In the genomic region with DNA sequence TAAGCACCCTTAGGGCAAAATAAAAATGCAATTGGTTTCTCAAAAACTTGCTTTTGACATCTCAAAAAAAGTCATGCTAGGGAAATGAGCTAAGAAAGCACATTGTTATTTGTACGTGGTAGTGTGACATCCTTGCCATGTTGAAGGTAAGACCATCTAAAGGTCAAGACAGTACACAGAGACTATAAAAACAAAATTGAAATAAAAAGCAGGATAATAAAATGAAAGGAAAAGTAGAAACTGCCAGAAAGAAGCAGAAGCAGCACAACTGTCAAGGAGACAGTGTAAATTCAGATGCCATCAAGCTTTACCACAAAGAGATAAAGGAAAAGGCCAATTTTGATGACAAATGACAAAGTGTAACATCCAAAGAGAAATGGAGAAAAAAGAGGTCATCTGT, we compare ENCODE assay signal across 4 cellular contexts. TPM values are rescaled to one million over a fixed set of nuclear protein-coding genes. Genes with fewer than 3 reads are reported as not detected.
"Had no signal": no experiment of that assay in that cellular context is flagged by ENCODE, and none has a peak within 500 bp of the region (broad histone marks: within the 10 kb centered on the region; RNA-seq: fewer than 3 reads in every experiment).

No MANE protein-coding gene starts in this region.

RNA-seq across cellular contexts. Expression of gene SIT1, which starts 11.5 kb away (rescaled TPM):
- total RNA-seq: cardiac muscle cell, occipital lobe, progenitor cell of endocrine pancreas, smooth muscle cell had no signal
- polyA plus RNA-seq: smooth muscle cell had no signal

RNA-seq across cellular contexts. Expression of gene RMRP, which starts 18.6 kb away (rescaled TPM):
- polyA plus RNA-seq: cardiac muscle cell, smooth muscle cell had no signal
